ENCODE assay signal across 8 cellular contexts in genomic region chr16:15650698-15651161, GRCh38. TPM values are rescaled to one million over a fixed set of nuclear protein-coding genes. Genes with fewer than 3 reads are reported as not detected.
DNase-seq lines count a peak whose midpoint lies in the region; ATAC-seq and TF ChIP-seq lines count a peak whose summit lies in the region.

No MANE protein-coding gene starts in this region.

- peak overlapping the region; percentile 100 for H3K27ac Mint-ChIP-seq in activated CD4-positive, alpha-beta T cell treated with anti-CD3 and anti-CD28 coated beads, Interleukin-2, amount 10 ng/mL, durations not matched to agents 24 days and 14 days
- H3K27ac Mint-ChIP-seq in endothelial cell (ENCODE audit: unreplicated experiment) (peak overlapping the region; percentile 82), type B pancreatic cell (peak overlapping the region; percentile 92)

- no peak for TF ChIP-seq CTCF in endothelial cell (IDR thresholded peaks at IDR 0.05; ENCODE audit: unreplicated experiment)
- no peak for TF ChIP-seq CTCF in type B pancreatic cell (conservative IDR thresholded peaks at IDR 0.05)

- H3K9ac ChIP-seq in muscle layer of colon (ENCODE audit: low read length), result peak overlapping the region; percentile 74

- peaks cover 23% of the 10 kb centered on the region for H3K36me3 Mint-ChIP-seq in activated CD4-positive, alpha-beta T cell treated with anti-CD3 and anti-CD28 coated beads, Interleukin-2, amount 10 ng/mL, durations not matched to agents 24 days and 14 days (ENCODE audit: low read depth)
- H3K36me3 Mint-ChIP-seq in endothelial cell (ENCODE audit: low read depth, unreplicated experiment) (no peaks in the 10 kb centered on the region), type B pancreatic cell (no peaks in the 10 kb centered on the region)

- peak; percentile 32 for DNase-seq in activated T-cell treated with anti-CD3 and anti-CD28 coated beads for 24 hours (ENCODE audit: low read depth)
- no peak for DNase-seq in activated T-cell treated with anti-CD3 and anti-CD28 coated beads for 4 hours
- peak; percentile 87 for DNase-seq in activated CD4-positive, alpha-beta T cell treated with anti-CD3 and anti-CD28 coated beads, Interleukin-2, amount 10 ng/mL, durations not matched to agents 24 days and 14 days
- peak; percentile 10 for DNase-seq in endothelial cell (ENCODE audit: low spot score)
- DNase-seq in type B pancreatic cell (ENCODE audit: extremely low spot score, unreplicated experiment), result no peak
- no peak for DNase-seq in NCI-H526 treated with DMSO at 0.1 percent for 48 hours (lab: John Stamatoyannopoulos, UW)

- no peaks in the 10 kb centered on the region for H3K36me3 ChIP-seq in muscle layer of colon (ENCODE audit: insufficient read depth, low read length)

- peak overlapping the region; percentile 100 for H3K4me3 Mint-ChIP-seq in activated CD4-positive, alpha-beta T cell treated with anti-CD3 and anti-CD28 coated beads, Interleukin-2, amount 10 ng/mL, durations not matched to agents 24 days and 14 days
- H3K4me3 Mint-ChIP-seq in endothelial cell (ENCODE audit: unreplicated experiment), result peak overlapping the region; percentile 98
- peak overlapping the region; percentile 99 for H3K4me3 Mint-ChIP-seq in type B pancreatic cell

- peak; percentile 36 for ATAC-seq in HG03378 (IDR thresholded peaks at IDR 0.05; ENCODE audit: unreplicated experiment)

- intact Hi-C loops in activated CD4-positive, alpha-beta T cell treated with anti-CD3 and anti-CD28 coated beads, Interleukin-2, amount 10 ng/mL, durations not matched to agents 24 days and 14 days (cut with micrococcal nuclease), result loop anchor here (1.0 to 5.0 kb wide), 3 partner anchors 7 to 52 kb away; partner anchors contain the start of gene MARF1

- H3K4me3 ChIP-seq in muscle layer of colon (ENCODE audit: low read depth in 1 of 2, low read length in 2 of 2), result peak overlapping the region; percentile 81 to 94

- peaks cover 30% of the 10 kb centered on the region for H3K4me1 ChIP-seq in muscle layer of colon (ENCODE audit: insufficient read depth, low read length)

- no peaks in the 10 kb centered on the region for H3K27me3 Mint-ChIP-seq in activated CD4-positive, alpha-beta T cell treated with anti-CD3 and anti-CD28 coated beads, Interleukin-2, amount 10 ng/mL, durations not matched to agents 24 days and 14 days
- H3K27me3 Mint-ChIP-seq in endothelial cell (ENCODE audit: unreplicated experiment), result peaks cover 6% of the 10 kb centered on the region
- no peaks in the 10 kb centered on the region for H3K27me3 Mint-ChIP-seq in type B pancreatic cell

- peaks cover 22% of the 10 kb centered on the region for H3K4me1 Mint-ChIP-seq in activated CD4-positive, alpha-beta T cell treated with anti-CD3 and anti-CD28 coated beads, Interleukin-2, amount 10 ng/mL, durations not matched to agents 24 days and 14 days
- peaks cover 5% of the 10 kb centered on the region for H3K4me1 Mint-ChIP-seq in endothelial cell (ENCODE audit: unreplicated experiment)
- peaks cover 7% of the 10 kb centered on the region for H3K4me1 Mint-ChIP-seq in type B pancreatic cell (ENCODE audit: unreplicated experiment)

- H3K9me3 ChIP-seq in muscle layer of colon (ENCODE audit: low read length), result no peaks in the 10 kb centered on the region

- H3K27me3 ChIP-seq in muscle layer of colon (ENCODE audit: control insufficient read depth in 1 of 2, insufficient read depth in 2 of 2, low read length in 2 of 2), result no peaks in the 10 kb centered on the region

- no peaks in the 10 kb centered on the region for H3K9me3 Mint-ChIP-seq in activated CD4-positive, alpha-beta T cell treated with anti-CD3 and anti-CD28 coated beads, Interleukin-2, amount 10 ng/mL, durations not matched to agents 24 days and 14 days
- H3K9me3 Mint-ChIP-seq in endothelial cell (ENCODE audit: unreplicated experiment) (no peaks in the 10 kb centered on the region), type B pancreatic cell (no peaks in the 10 kb centered on the region)

- peak overlapping the region; percentile 95 for H3K27ac ChIP-seq in muscle layer of colon (ENCODE audit: low read depth, low read length)

RNA-seq across cellular contexts. Expression of gene NDE1, which starts 0.7 kb away (rescaled TPM):
- 85.4 and 85.8 TPM in 2 replicates for total RNA-seq in activated CD4-positive, alpha-beta T cell treated with anti-CD3 and anti-CD28 coated beads, Interleukin-2, amount 10 ng/mL, durations not matched to agents 24 days and 14 days
- total RNA-seq in endothelial cell (ENCODE audit: unreplicated experiment) (24.1 TPM), type B pancreatic cell (ENCODE audit: low replicate concordance) (34.9 and 76.4 TPM in 2 replicates)

RNA-seq across cellular contexts. Expression of gene MARF1, which starts 7.8 kb away (rescaled TPM):
- total RNA-seq in activated CD4-positive, alpha-beta T cell treated with anti-CD3 and anti-CD28 coated beads, Interleukin-2, amount 10 ng/mL, durations not matched to agents 24 days and 14 days, result 55.6 and 56.2 TPM in 2 replicates
- total RNA-seq in endothelial cell (ENCODE audit: unreplicated experiment) (55.2 TPM), type B pancreatic cell (ENCODE audit: low replicate concordance) (54.6 and 75.4 TPM in 2 replicates)

Comparison
In these comparisons a context has a peak if more than half of its experiments do, and no peak if none do; other contexts are left out.
1. DNase-seq: peak in activated T-cell treated with anti-CD3 and anti-CD28 coated beads for 24 hours (single experiment), activated CD4-positive, alpha-beta T cell treated with anti-CD3 and anti-CD28 coated beads, Interleukin-2, amount 10 ng/mL, durations not matched to agents 24 days and 14 days (single experiment) and endothelial cell (single experiment); none in activated T-cell treated with anti-CD3 and anti-CD28 coated beads for 4 hours (single experiment), type B pancreatic cell (single experiment) and NCI-H526 treated with DMSO at 0.1 percent for 48 hours (single experiment).
2. Peak in every context shown above with its lines, with median percentiles within 50 percentile points of each other: H3K27ac Mint-ChIP-seq and H3K4me3 Mint-ChIP-seq.